Comparison of ENCODE assay signal across 8 cellular contexts in the genomic region with DNA sequence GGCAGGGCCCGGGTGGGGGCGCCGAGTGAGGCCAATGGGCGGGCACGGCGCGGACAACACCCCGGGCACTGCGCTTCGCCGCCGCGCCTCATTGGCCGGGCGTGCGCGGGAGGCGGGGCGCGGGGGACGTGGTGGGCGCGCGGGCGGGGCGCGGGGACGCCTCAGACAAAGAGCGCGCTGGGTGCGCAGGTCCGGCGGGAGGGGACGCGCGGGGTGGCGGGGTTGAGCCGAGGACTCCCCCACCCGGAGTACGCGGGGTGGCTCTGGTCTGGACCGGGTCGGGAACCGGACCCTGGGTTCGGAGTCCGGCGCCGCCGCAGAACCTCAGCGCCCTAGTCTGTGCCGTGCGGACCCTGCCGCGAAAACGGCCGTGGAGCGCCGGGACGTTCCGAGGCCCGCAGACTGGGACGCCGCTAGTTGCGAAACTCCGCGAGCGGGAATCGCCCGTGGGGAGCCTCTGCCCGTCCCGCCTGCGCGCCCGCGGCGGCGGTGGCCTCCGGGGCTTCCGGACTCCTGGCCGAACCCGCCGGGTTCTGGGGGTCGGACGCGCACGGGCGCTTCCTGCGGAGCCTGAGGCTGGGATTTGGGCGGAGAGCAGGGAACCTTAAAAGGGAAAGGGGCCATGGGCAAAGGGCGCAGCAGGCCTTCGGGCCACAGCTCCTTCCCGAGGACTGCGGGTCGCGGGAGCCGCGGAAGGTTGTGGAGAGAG. TPM values are rescaled to one million over a fixed set of nuclear protein-coding genes. Genes with fewer than 3 reads are reported as not detected.
DNase-seq lines count a peak whose midpoint lies in the region; ATAC-seq and TF ChIP-seq lines count a peak whose summit lies in the region.

No MANE protein-coding gene starts in this region.

- peak overlapping the region; percentile 91 for H2BK120ac ChIP-seq in trophoblast cell (ENCODE audit: insufficient read depth, low read length, poor library complexity)

- peak overlapping the region; percentile 90 for H3K4ac ChIP-seq in trophoblast cell (ENCODE audit: low read depth, low read length)

- ATAC-seq in HG02571 (IDR thresholded peaks at IDR 0.05; ENCODE audit: unreplicated experiment), result peak; percentile 86
- peak; percentile 88 for ATAC-seq in activated naive CD8-positive, alpha-beta T cell treated with anti-CD3 and anti-CD28 coated beads, Interleukin-2, amount 50 U/mL, for 24 hours

- H3K9me3 ChIP-seq in SU-DHL-6 (ENCODE audit: insufficient read depth, low read length), result no peaks in the 10 kb centered on the region
- H3K9me3 ChIP-seq in trophoblast cell (ENCODE audit: insufficient read depth, low read depth, low read length), result no peaks in the 10 kb centered on the region
- no peaks in the 10 kb centered on the region for H3K9me3 ChIP-seq in thyroid gland

- H3K4me3 Mint-ChIP-seq in activated naive CD8-positive, alpha-beta T cell treated with anti-CD3 and anti-CD28 coated beads, Interleukin-2, amount 50 U/mL, for 24 hours, result peak overlapping the region; percentile 57

- H3K4me3 ChIP-seq in NB4 (ENCODE audit: low read depth, low read length) (peak overlapping the region; percentile 59), SU-DHL-6 (ENCODE audit: insufficient read depth, low read length, poor library complexity, severe bottlenecking) (peak overlapping the region; percentile 65), trophoblast cell (ENCODE audit: low read depth, low read length) (peak overlapping the region; percentile 89), thyroid gland (replicated peaks in 1 of 3) (peak overlapping the region; percentile 95 to 98 (median 97))

- peak; percentile 38 for TF ChIP-seq POLR2A in NB4 (IDR thresholded peaks at IDR 0.05; ENCODE audit: extremely low read depth, insufficient read length)
- peak in 1 of 2 donors; percentile 77 for TF ChIP-seq POLR2A in thyroid gland (IDR thresholded peaks at IDR 0.05)

- peak overlapping the region; percentile 52 for H2AK5ac ChIP-seq in trophoblast cell (ENCODE audit: low read length)

- H4K12ac ChIP-seq in trophoblast cell (ENCODE audit: low read depth, low read length), result peak overlapping the region; percentile 82

- H3K9me3 Mint-ChIP-seq in activated naive CD8-positive, alpha-beta T cell treated with anti-CD3 and anti-CD28 coated beads, Interleukin-2, amount 50 U/mL, for 24 hours, result no peaks in the 10 kb centered on the region

- H2AFZ ChIP-seq in SU-DHL-6 (ENCODE audit: low read depth, low read length, severe bottlenecking), result peak overlapping the region; percentile 73
- peak overlapping the region; percentile 94 for H2AFZ ChIP-seq in trophoblast cell (ENCODE audit: insufficient read depth, low read length, poor library complexity)

- H4K8ac ChIP-seq in trophoblast cell (ENCODE audit: low read depth, low read length), result peak overlapping the region; percentile 93

- no peaks in the 10 kb centered on the region for H3K36me3 Mint-ChIP-seq in activated naive CD8-positive, alpha-beta T cell treated with anti-CD3 and anti-CD28 coated beads, Interleukin-2, amount 50 U/mL, for 24 hours (ENCODE audit: low read depth)

- H3K4me1 ChIP-seq in trophoblast cell (ENCODE audit: control insufficient read depth in 1 of 2, insufficient read depth in 2 of 2, low read length in 2 of 2) (peaks cover 16 to 19% of the 10 kb centered on the region in 2 experiments), thyroid gland (peaks cover 65 to 66% of the 10 kb centered on the region in 2 donors)

- no peak overlapping the region for H3K27ac ChIP-seq in SU-DHL-6 (ENCODE audit: low read depth, low read length)
- H3K27ac ChIP-seq in trophoblast cell (ENCODE audit: low read depth, low read length), result peak overlapping the region; percentile 67
- peak overlapping the region; percentile 89 to 97 (median 97) for H3K27ac ChIP-seq in thyroid gland

- H4K20me1 ChIP-seq in SU-DHL-6 (ENCODE audit: low read depth, low read length), result no peaks in the 10 kb centered on the region

- peak overlapping the region; percentile 97 for H3K18ac ChIP-seq in trophoblast cell (ENCODE audit: low read length)

- H3K4me2 ChIP-seq in SU-DHL-6 (ENCODE audit: low read depth, low read length, poor library complexity, severe bottlenecking), result peak overlapping the region; percentile 56
- peak overlapping the region; percentile 89 for H3K4me2 ChIP-seq in trophoblast cell (ENCODE audit: low read length)

- peaks cover 12% of the 10 kb centered on the region for H3K4me1 Mint-ChIP-seq in activated naive CD8-positive, alpha-beta T cell treated with anti-CD3 and anti-CD28 coated beads, Interleukin-2, amount 50 U/mL, for 24 hours

- H3F3A ChIP-seq in SU-DHL-6 (ENCODE audit: insufficient read depth), result no peaks in the 10 kb centered on the region

- no peaks in the 10 kb centered on the region for H3K36me3 ChIP-seq in SU-DHL-6 (ENCODE audit: low read length)
- H3K36me3 ChIP-seq in trophoblast cell (ENCODE audit: control insufficient read depth in 1 of 2, insufficient read depth in 2 of 2, low read length in 2 of 2), result no peaks in the 10 kb centered on the region
- no peaks in the 10 kb centered on the region for H3K36me3 ChIP-seq in thyroid gland

- peaks cover 8% of the 10 kb centered on the region for H3K27me3 Mint-ChIP-seq in activated naive CD8-positive, alpha-beta T cell treated with anti-CD3 and anti-CD28 coated beads, Interleukin-2, amount 50 U/mL, for 24 hours

- H3K14ac ChIP-seq in trophoblast cell (ENCODE audit: low read length), result peak overlapping the region; percentile 92

- peak overlapping the region; percentile 56 for H3K9ac ChIP-seq in SU-DHL-6 (ENCODE audit: low read length)
- H3K9ac ChIP-seq in trophoblast cell (ENCODE audit: low read length), result peak overlapping the region; percentile 90

- DNase-seq in GM10266 (ENCODE audit: extremely low spot score), result peak; percentile 98
- peak; percentile 93 for DNase-seq in NB4 (ENCODE audit: low read depth)
- DNase-seq in activated naive CD8-positive, alpha-beta T cell treated with anti-CD3 and anti-CD28 coated beads, Interleukin-2, amount 50 U/mL, for 24 hours, result peak; percentile 83
- peak; percentile 93 for DNase-seq in cardiac septum (ENCODE audit: low spot score)
- DNase-seq in trophoblast cell, result peak; percentile 67 to 74
- peak; percentile 94 to 95 for DNase-seq in thyroid gland

- no CpG with 5 or more reads among the region's 97 CpGs for WGBS in trophoblast cell (ENCODE audit: extremely low coverage, insufficient coverage, insufficient read length)
- 1 to 3% methylated on average over 11 to 25 of the region's 97 CpGs for WGBS in thyroid gland, 2 donors

- H3K79me2 ChIP-seq in SU-DHL-6 (ENCODE audit: insufficient read depth, low read length) (no peaks in the 10 kb centered on the region), trophoblast cell (ENCODE audit: control insufficient read depth, insufficient read depth, low read length, poor library complexity) (peaks cover 12% of the 10 kb centered on the region)

- H3K27me3 ChIP-seq in SU-DHL-6 (ENCODE audit: low read length) (no peaks in the 10 kb centered on the region), trophoblast cell (ENCODE audit: insufficient read depth, low read length) (no peaks in the 10 kb centered on the region), thyroid gland (no peaks in the 10 kb centered on the region)

- peak overlapping the region; percentile 86 for H2BK5ac ChIP-seq in trophoblast cell (ENCODE audit: low read depth, low read length, poor library complexity)

- intact Hi-C loops in cardiac septum (cut with DNase I), result no loop called here
- intact Hi-C loops in thyroid gland (cut with DNase I), result loop anchor here (5.0 kb wide), 1 partner anchor 34 kb away; no protein-coding TSS in a partner anchor

- H3K9me2 ChIP-seq in SU-DHL-6 (replicated peaks; ENCODE audit: insufficient read depth, low read length), result no peaks in the 10 kb centered on the region

- H2BK12ac ChIP-seq in trophoblast cell (ENCODE audit: low read length), result peak overlapping the region; percentile 68

- peaks cover 13% of the 10 kb centered on the region for H3K79me1 ChIP-seq in trophoblast cell (ENCODE audit: low read length)

- TF ChIP-seq CTCF in GM10266 (IDR thresholded peaks at IDR 0.05; ENCODE audit: control insufficient read depth, insufficient read depth, low read depth, missing control alignments), result no peak
- TF ChIP-seq CTCF in NB4 (IDR thresholded peaks at IDR 0.05; ENCODE audit: low read depth, low read length), result no peak
- no peak for TF ChIP-seq CTCF in SU-DHL-6 (IDR thresholded peaks at IDR 0.05; ENCODE audit: insufficient read depth, low read length, poor library complexity, severe bottlenecking)
- TF ChIP-seq CTCF in thyroid gland (IDR thresholded peaks at IDR 0.05), result no peak

- no peak overlapping the region for H3K23ac ChIP-seq in trophoblast cell (ENCODE audit: low read length)

- no peak overlapping the region for H3K27ac Mint-ChIP-seq in activated naive CD8-positive, alpha-beta T cell treated with anti-CD3 and anti-CD28 coated beads, Interleukin-2, amount 50 U/mL, for 24 hours

- peak overlapping the region; percentile 95 for H4K91ac ChIP-seq in trophoblast cell (ENCODE audit: low read depth, low read length)

RNA-seq across cellular contexts. Expression of a gene that starts 0.4 kb away (rescaled TPM):
- total RNA-seq in cardiac septum, result 29.3 TPM
- 21.2 and 21.7 TPM in 2 replicates for polyA plus RNA-seq in trophoblast cell (2013)
- 100 to 1,000 TPM; 354 to 606 (median 433) TPM for total RNA-seq in thyroid gland

RNA-seq across cellular contexts. Expression of a gene that starts 16.5 kb away (rescaled TPM):
- total RNA-seq in cardiac septum (not detected), thyroid gland (not detected)
- polyA plus RNA-seq in trophoblast cell (2013), result 0.05 and 0.17 TPM in 2 replicates

Comparison
In these comparisons a context has a peak if more than half of its experiments do, and no peak if none do; other contexts are left out.
1. RNA of a gene that starts 0.4 kb away (total RNA-seq): 354 to 606 TPM in thyroid gland; 29.3 TPM in cardiac septum (single experiment); every median in the first group is over 10 times any median in the second.
2. Peak in every context shown above with its lines, with median percentiles within 50 percentile points of each other: DNase-seq and H3K4me3 ChIP-seq.